In the genomic region with DNA sequence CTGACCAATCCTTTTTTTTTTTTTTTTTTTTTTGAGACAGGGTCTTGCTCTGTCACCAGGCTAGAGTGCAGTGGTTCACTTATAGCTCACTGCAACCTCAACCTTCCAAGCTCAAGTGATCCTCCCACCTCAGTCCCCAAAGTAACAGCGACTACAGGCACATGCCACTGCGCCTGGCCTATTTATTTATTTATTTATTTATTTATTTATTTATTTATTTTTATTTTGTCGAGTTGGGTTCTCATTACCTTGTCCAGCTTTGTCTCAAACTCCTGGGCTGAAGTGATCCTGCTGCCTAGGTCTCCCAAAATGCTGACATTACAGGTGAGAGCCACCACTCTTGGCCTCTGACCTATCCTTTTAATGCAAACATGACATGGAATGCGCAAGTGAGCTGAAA, we compare ENCODE assay signal across 37 cellular contexts.
"Had no signal": no experiment of that assay in that cellular context is flagged by ENCODE, and none has a peak within 500 bp of the region (broad histone marks: within the 10 kb centered on the region; RNA-seq: fewer than 3 reads in every experiment).

No MANE protein-coding gene starts in this region.

- H3K27ac ChIP-seq: adrenal gland, ascending aorta, body of pancreas, brain microvascular endothelial cell, breast epithelium, cardiac muscle cell had no signal

- H3K27me3 Mint-ChIP-seq: brain had no signal

- H3K36me3 Mint-ChIP-seq: activated naive CD4-positive, alpha-beta T cell treated with anti-CD3 and anti-CD28 coated beads, Interleukin-2, amount 10 ng/mL, durations not matched to agents 7 days and 5 days; activated naive CD4-positive, alpha-beta T cell treated with anti-CD3 and anti-CD28 coated beads, Interleukin-2, amount 50 U/mL, for 24 hours; activated naive CD4-positive, alpha-beta T cell treated with anti-CD3 and anti-CD28 coated beads, Interleukin-2, amount 50 U/mL, for 72 hours; activated naive CD8-positive, alpha-beta T cell; activated naive CD8-positive, alpha-beta T cell treated with anti-CD3 and anti-CD28 coated beads for 36 hours; activated naive CD8-positive, alpha-beta T cell treated with anti-CD3 and anti-CD28 coated beads, Interleukin-2, amount 10 ng/mL, durations not matched to agents 7 days and 5 days; brain had no signal

- H3K9me3 ChIP-seq: adrenal gland, ascending aorta, body of pancreas, breast epithelium had no signal

- ATAC-seq: activated naive CD4-positive, alpha-beta T cell treated with anti-CD3 and anti-CD28 coated beads, Interleukin-2, amount 50 U/mL, for 72 hours; activated naive CD8-positive, alpha-beta T cell treated with anti-CD3 and anti-CD28 coated beads, Interleukin-2, amount 50 U/mL, for 24 hours; activated T-cell treated with anti-CD3 and anti-CD28 coated beads, Interleukin-2, amount 50 U/mL, for 4 hours; activated T-cell treated with anti-CD3 and anti-CD28 coated beads, Interleukin-2, amount 50 U/mL, for 72 hours; activated T-helper 17 cell treated with anti-CD3 and anti-CD28 coated beads, Interleukin-2, amount 50 U/mL, for 72 hours; body of pancreas had no signal

- H3K4me1 ChIP-seq: adrenal gland, ascending aorta, body of pancreas, breast epithelium had no signal

- H3K27ac Mint-ChIP-seq: activated naive CD4-positive, alpha-beta T cell treated with anti-CD3 and anti-CD28 coated beads for 36 hours; activated naive CD4-positive, alpha-beta T cell treated with anti-CD3 and anti-CD28 coated beads, Interleukin-2, amount 10 ng/mL, durations not matched to agents 7 days and 5 days; activated naive CD4-positive, alpha-beta T cell treated with anti-CD3 and anti-CD28 coated beads, Interleukin-2, amount 50 U/mL, for 24 hours; activated naive CD4-positive, alpha-beta T cell treated with anti-CD3 and anti-CD28 coated beads, Interleukin-2, amount 50 U/mL, for 72 hours; activated naive CD8-positive, alpha-beta T cell; activated naive CD8-positive, alpha-beta T cell treated with anti-CD3 and anti-CD28 coated beads for 36 hours; activated naive CD8-positive, alpha-beta T cell treated with anti-CD3 and anti-CD28 coated beads, Interleukin-2, amount 10 ng/mL, durations not matched to agents 7 days and 5 days; activated naive CD8-positive, alpha-beta T cell treated with anti-CD3 and anti-CD28 coated beads, Interleukin-2, amount 50 U/mL, for 24 hours; activated T-cell treated with anti-CD3 and anti-CD28 coated beads, Interleukin-2, amount 50 U/mL, for 24 hours; activated T-cell treated with anti-CD3 and anti-CD28 coated beads, Interleukin-2, amount 50 U/mL, for 72 hours; activated T-helper 1 cell treated with anti-CD3 and anti-CD28 coated beads, Interleukin-12 subunit alpha, Interleukin-12 subunit beta, Interleukin-2, Interleukin-4 antibody, amounts not matched to agents 30 ng/mL and 10 ng/mL and 1 ng/mL, durations not matched to agents 14 hours and 24 hours and 36 hours; activated T-helper 17 cell treated with anti-CD3 and anti-CD28 coated beads, Interleukin-2, amount 50 U/mL, for 72 hours; activated T-helper 2 cell treated with anti-CD3 and anti-CD28 coated beads, Interferon-gamma antibody, Interleukin-2, Interleukin-4, amounts not matched to agents 10 μg/mL and 5 μg/mL and 100 μg/mL, durations not matched to agents 14 hours and 24 hours and 36 hours had no signal

- H3K27me3 ChIP-seq: adrenal gland, ascending aorta, body of pancreas, brain microvascular endothelial cell, breast epithelium, cardiac muscle cell had no signal

- H3K4me3 Mint-ChIP-seq: activated naive CD4-positive, alpha-beta T cell treated with anti-CD3 and anti-CD28 coated beads for 36 hours; activated naive CD4-positive, alpha-beta T cell treated with anti-CD3 and anti-CD28 coated beads, Interleukin-2, amount 10 ng/mL, durations not matched to agents 7 days and 5 days; activated naive CD4-positive, alpha-beta T cell treated with anti-CD3 and anti-CD28 coated beads, Interleukin-2, amount 50 U/mL, for 24 hours; activated naive CD8-positive, alpha-beta T cell; activated naive CD8-positive, alpha-beta T cell treated with anti-CD3 and anti-CD28 coated beads for 36 hours; activated naive CD8-positive, alpha-beta T cell treated with anti-CD3 and anti-CD28 coated beads, Interleukin-2, amount 10 ng/mL, durations not matched to agents 7 days and 5 days; activated naive CD8-positive, alpha-beta T cell treated with anti-CD3 and anti-CD28 coated beads, Interleukin-2, amount 50 U/mL, for 24 hours; activated T-cell treated with anti-CD3 and anti-CD28 coated beads, Interleukin-2, amount 50 U/mL, for 24 hours; activated T-cell treated with anti-CD3 and anti-CD28 coated beads, Interleukin-2, amount 50 U/mL, for 4 hours; activated T-cell treated with anti-CD3 and anti-CD28 coated beads, Interleukin-2, amount 50 U/mL, for 72 hours; activated T-helper 1 cell treated with anti-CD3 and anti-CD28 coated beads, Interleukin-12 subunit alpha, Interleukin-12 subunit beta, Interleukin-2, Interleukin-4 antibody, amounts not matched to agents 30 ng/mL and 10 ng/mL and 1 ng/mL, durations not matched to agents 14 hours and 24 hours and 36 hours; activated T-helper 17 cell treated with anti-CD3 and anti-CD28 coated beads, Interleukin-2, amount 50 U/mL, for 72 hours; brain; central memory CD8-positive, alpha-beta T cell had no signal

- DNase-seq: activated effector memory CD4-positive, alpha-beta T cell treated with anti-CD3 and anti-CD28 coated beads, Interleukin-2, amount 50 U/mL, for 16 hours; activated effector memory CD4-positive, alpha-beta T cell treated with Interleukin-2 at 50 U/mL for 16 hours; activated gamma-delta T cell; activated gamma-delta T cell treated with Interleukin-2 at 50 U/mL for 16 hours; activated naive CD4-positive, alpha-beta T cell; activated naive CD4-positive, alpha-beta T cell treated with anti-CD3 and anti-CD28 coated beads for 36 hours; activated naive CD4-positive, alpha-beta T cell treated with anti-CD3 and anti-CD28 coated beads, Interleukin-2, amount 10 ng/mL, durations not matched to agents 7 days and 5 days; activated naive CD4-positive, alpha-beta T cell treated with anti-CD3 and anti-CD28 coated beads, Interleukin-2, amount 50 U/mL, for 16 hours; activated naive CD4-positive, alpha-beta T cell treated with Interleukin-2 at 50 U/mL for 16 hours; activated naive CD8-positive, alpha-beta T cell treated with anti-CD3 and anti-CD28 coated beads for 36 hours; activated naive CD8-positive, alpha-beta T cell treated with anti-CD3 and anti-CD28 coated beads, Interleukin-2, amount 10 ng/mL, durations not matched to agents 7 days and 5 days; activated naive CD8-positive, alpha-beta T cell treated with anti-CD3 and anti-CD28 coated beads, Interleukin-2, amount 50 U/mL, for 24 hours; activated T-cell treated with anti-CD3 and anti-CD28 coated beads, Interleukin-2, amount 50 U/mL, for 24 hours; activated T-cell treated with anti-CD3 and anti-CD28 coated beads, Interleukin-2, amount 50 U/mL, for 4 hours; activated T-cell treated with anti-CD3 and anti-CD28 coated beads, Interleukin-2, amount 50 U/mL, for 48 hours; activated T-cell treated with anti-CD3 and anti-CD28 coated beads, Interleukin-2, amount 50 U/mL, for 72 hours; adrenal gland; amniotic stem cell; amygdala; anterior cingulate cortex; aorta; body of pancreas; brain microvascular endothelial cell; caudate nucleus; central memory CD4-positive, alpha-beta T cell; cerebellar nuclear complex had no signal

- H3K36me3 ChIP-seq: adrenal gland, ascending aorta, brain microvascular endothelial cell, breast epithelium, cardiac muscle cell had no signal

- H3K9me3 Mint-ChIP-seq: activated naive CD4-positive, alpha-beta T cell treated with anti-CD3 and anti-CD28 coated beads for 36 hours; activated naive CD4-positive, alpha-beta T cell treated with anti-CD3 and anti-CD28 coated beads, Interleukin-2, amount 10 ng/mL, durations not matched to agents 7 days and 5 days; activated naive CD4-positive, alpha-beta T cell treated with anti-CD3 and anti-CD28 coated beads, Interleukin-2, amount 50 U/mL, for 24 hours; activated naive CD4-positive, alpha-beta T cell treated with anti-CD3 and anti-CD28 coated beads, Interleukin-2, amount 50 U/mL, for 72 hours; activated naive CD8-positive, alpha-beta T cell treated with anti-CD3 and anti-CD28 coated beads for 36 hours; activated naive CD8-positive, alpha-beta T cell treated with anti-CD3 and anti-CD28 coated beads, Interleukin-2, amount 10 ng/mL, durations not matched to agents 7 days and 5 days; activated naive CD8-positive, alpha-beta T cell treated with anti-CD3 and anti-CD28 coated beads, Interleukin-2, amount 50 U/mL, for 24 hours; activated T-cell treated with anti-CD3 and anti-CD28 coated beads, Interleukin-2, amount 50 U/mL, for 24 hours; activated T-cell treated with anti-CD3 and anti-CD28 coated beads, Interleukin-2, amount 50 U/mL, for 4 hours; activated T-cell treated with anti-CD3 and anti-CD28 coated beads, Interleukin-2, amount 50 U/mL, for 72 hours; activated T-helper 1 cell treated with anti-CD3 and anti-CD28 coated beads, Interleukin-12 subunit alpha, Interleukin-12 subunit beta, Interleukin-2, Interleukin-4 antibody, amounts not matched to agents 30 ng/mL and 10 ng/mL and 1 ng/mL, durations not matched to agents 14 hours and 24 hours and 36 hours; activated T-helper 17 cell treated with anti-CD3 and anti-CD28 coated beads, Interleukin-2, amount 50 U/mL, for 72 hours; activated T-helper 2 cell treated with anti-CD3 and anti-CD28 coated beads, Interferon-gamma antibody, Interleukin-2, Interleukin-4, amounts not matched to agents 10 μg/mL and 5 μg/mL and 100 μg/mL, durations not matched to agents 14 hours and 24 hours and 36 hours; central memory CD8-positive, alpha-beta T cell had no signal

- H3K4me3 ChIP-seq: adrenal gland, ascending aorta, body of pancreas, breast epithelium, cardiac muscle cell had no signal
